In the genomic region with DNA sequence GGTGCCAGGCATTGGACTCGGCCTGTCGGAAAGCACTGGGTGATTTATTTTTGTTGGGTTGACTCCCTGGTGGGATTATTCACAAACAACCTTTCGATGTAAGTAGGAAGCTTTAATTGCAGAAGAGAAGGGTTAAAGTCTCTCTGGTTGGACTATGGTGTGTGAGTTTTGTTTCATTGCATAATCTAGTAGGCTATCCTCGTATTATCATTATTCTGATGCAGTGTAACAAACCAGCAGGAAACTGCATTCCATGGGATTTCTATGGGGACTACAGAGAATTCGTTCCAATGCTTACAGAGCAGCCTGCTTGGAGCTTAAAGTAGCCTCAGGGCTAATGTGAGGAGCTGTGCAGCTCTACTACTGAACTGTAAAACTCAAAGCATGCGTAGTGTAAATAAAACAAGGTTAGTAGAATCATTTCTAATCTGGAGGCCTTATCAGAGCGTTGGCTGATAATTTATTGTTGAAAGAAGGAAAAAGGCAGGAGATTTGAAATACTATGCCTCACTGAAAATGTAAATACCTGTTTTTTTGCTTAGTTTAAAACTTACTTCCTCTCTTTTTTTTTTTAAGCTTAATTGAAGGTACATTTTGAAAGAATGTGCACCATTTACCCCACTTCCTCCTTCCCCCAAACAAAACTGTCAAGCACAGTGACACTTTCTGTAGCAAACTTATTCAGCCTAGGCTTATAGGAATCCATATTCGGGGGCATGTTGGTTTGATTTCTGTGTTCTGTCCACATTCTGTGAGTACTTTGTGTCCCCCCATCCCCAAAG, we compare ENCODE assay signal across 10 cellular contexts.
DNase-seq lines count a peak whose midpoint lies in the region; ATAC-seq lines count a peak whose summit lies in the region.
"Had no signal": no experiment of that assay in that cellular context is flagged by ENCODE, and none has a peak within 500 bp of the region (broad histone marks: within the 10 kb centered on the region; RNA-seq: fewer than 3 reads in every experiment).

No MANE protein-coding gene starts in this region.

- WGBS in neuronal stem cell (ENCODE audit: extremely low coverage in 2 of 2, insufficient read length in 2 of 2, insufficient replicate concordance in 1 of 2), 2 donors = no CpG with 5 or more reads among the region's 8 CpGs

- H2BK12ac ChIP-seq in neuronal stem cell (ENCODE audit: low read length) = no peak overlapping the region

- H2BK15ac ChIP-seq in neuronal stem cell (ENCODE audit: low read length) = no peak overlapping the region

- no peak overlapping the region for H4K91ac ChIP-seq in neuronal stem cell (ENCODE audit: low read depth, low read length, poor library complexity)

- H3K4me2 ChIP-seq in neuronal stem cell (ENCODE audit: insufficient read depth, low read length, poor library complexity, severe bottlenecking) = no peak overlapping the region

- H3K4me3 ChIP-seq in neuronal stem cell (ENCODE audit: low read length in 2 of 2) = no peak overlapping the region

- H3K36me3 ChIP-seq in neuronal stem cell (replicated peaks in 1 of 2; ENCODE audit: control insufficient read depth in 2 of 2, insufficient read depth in 2 of 2, low read length in 2 of 2) = peaks cover 0 to 28% of the 10 kb centered on the region in 2 donors

- H3K18ac ChIP-seq in neuronal stem cell (ENCODE audit: low read length) = no peak overlapping the region

- DNase-seq in G401 (ENCODE audit: low spot score) (peak; percentile 29), NCI-H345 treated with DMSO at 0.1 percent for 48 hours (lab: John Stamatoyannopoulos, UW; ENCODE audit: unreplicated experiment) (peak; percentile 2), ecto neural progenitor cell (ENCODE audit: low spot score) (peak; percentile 46), neuronal stem cell (ENCODE audit: low spot score) (peak; percentile 12), NCI-H748 (lab: John Stamatoyannopoulos, UW; ENCODE audit: unreplicated experiment) (no peak)
- DNase-seq: activated T-cell treated with anti-CD3 and anti-CD28 coated beads, Interleukin-2, amount 50 U/mL, for 24 hours; CD8-positive, alpha-beta memory T cell had no signal

- peaks cover 0 to 3% of the 10 kb centered on the region in 2 donors for H3K9me3 ChIP-seq in neuronal stem cell (replicated peaks in 1 of 2; ENCODE audit: control insufficient read depth in 2 of 2, insufficient read depth in 1 of 2, low read depth in 1 of 2, low read length in 2 of 2)

- ATAC-seq in HG02642 (IDR thresholded peaks at IDR 0.05; ENCODE audit: poor library complexity, unreplicated experiment) = no peak
- no peak for ATAC-seq in GM21447 (IDR thresholded peaks at IDR 0.05; ENCODE audit: unreplicated experiment)
- no peak for ATAC-seq in HG03565 (IDR thresholded peaks at IDR 0.05; ENCODE audit: unreplicated experiment)

- no peak overlapping the region for H2AK5ac ChIP-seq in neuronal stem cell (ENCODE audit: low read depth, low read length)

- no peak overlapping the region for H3K14ac ChIP-seq in neuronal stem cell (ENCODE audit: low read length)

- no peaks in the 10 kb centered on the region for H3K27me3 ChIP-seq in neuronal stem cell (ENCODE audit: control insufficient read depth in 3 of 3, insufficient read depth in 3 of 3, low read depth in 1 of 3, low read length in 3 of 3)

- no peak overlapping the region for H3K9ac ChIP-seq in neuronal stem cell (ENCODE audit: low read depth, low read length, poor library complexity)

- no peak overlapping the region for H2BK120ac ChIP-seq in neuronal stem cell (ENCODE audit: low read depth, low read length)

- no peak overlapping the region for H3K27ac ChIP-seq in neuronal stem cell (replicated peaks; ENCODE audit: low read length)

- H2AFZ ChIP-seq in neuronal stem cell (ENCODE audit: low read length) = no peak overlapping the region

- no peak overlapping the region for H4K8ac ChIP-seq in neuronal stem cell (ENCODE audit: low read depth, low read length)

- H3K23ac ChIP-seq in neuronal stem cell (ENCODE audit: low read depth, low read length, poor library complexity) = no peak overlapping the region

- in situ Hi-C loops in G401 (cut with HindIII; ENCODE audit: low sequenced_read_pairs) = no loop called here

- no peaks in the 10 kb centered on the region for H3K79me1 ChIP-seq in neuronal stem cell (ENCODE audit: low read depth, low read length)

- no peak overlapping the region for H2BK5ac ChIP-seq in neuronal stem cell (ENCODE audit: low read length)

- H3K4me1 ChIP-seq in neuronal stem cell (ENCODE audit: control insufficient read depth in 2 of 2, insufficient read depth in 1 of 2, low read depth in 1 of 2, low read length in 2 of 2) = peaks cover 8 to 56% of the 10 kb centered on the region in 2 donors

- no peak overlapping the region for H3K4ac ChIP-seq in neuronal stem cell (ENCODE audit: low read length)
